8 cellular contexts compared by ENCODE assay signal in genomic region chr9:136372561-136373299, GRCh38. TPM values are rescaled to one million over a fixed set of nuclear protein-coding genes. Genes with fewer than 3 reads are reported as not detected.
A peak's percentile ranks its signal among the peaks of the same experiment; 100 is the strongest.
DNase-seq lines count a peak whose midpoint lies in the region; ATAC-seq and TF ChIP-seq lines count a peak whose summit lies in the region.

No MANE protein-coding gene starts in this region.

- H3K36me3 ChIP-seq in upper lobe of left lung = peaks cover 0 to 7% (median 0%) of the 10 kb centered on the region in 4 donors

- no peaks in the 10 kb centered on the region for H3K27me3 ChIP-seq in upper lobe of left lung

- H3K27ac ChIP-seq in upper lobe of left lung = peak overlapping the region; percentile 1 to 76 (median 64)

- no peaks in the 10 kb centered on the region for H3K9me3 ChIP-seq in upper lobe of left lung

- POLR2A ChIA-PET in GM10248 (lab: Yijun Ruan, JAX) = interaction anchor here (0.6 kb wide), 1 partner anchor 13 kb away, joined by 4 read pairs; no protein-coding TSS in a partner anchor

- CTCF ChIA-PET in GM10248 (lab: Yijun Ruan, JAX) = interaction anchor here (5.4 kb wide), 1 partner anchor 10 kb away, joined by 39 read pairs; the partner anchor contains the start of gene DNLZ

- TF ChIP-seq EP300 in upper lobe of left lung (IDR thresholded peaks at IDR 0.05) = no peak

- DNase-seq in GM10248 (ENCODE audit: extremely low spot score) (peak; percentile 50), NOMO-1 treated with DMSO at 0.1 percent for 48 hours (lab: John Stamatoyannopoulos, UW; ENCODE audit: unreplicated experiment) (peak; percentile 94), cardiac fibroblast (ENCODE audit: low read depth in 2 of 2) (peak; percentile 69 to 80), lung microvascular endothelial cell (ENCODE audit: low read depth in 2 of 2) (peak; percentile 38 to 48), upper lobe of left lung (peak; percentile 87 to 88), cortex of kidney (lab: John Stamatoyannopoulos, UW) (no peak)

- ATAC-seq in upper lobe of left lung (ENCODE audit: low FRiP score in 2 of 2) = peak; percentile 79 to 86
- no peak for ATAC-seq in HG02798 (IDR thresholded peaks at IDR 0.05; ENCODE audit: poor library complexity, unreplicated experiment)
- no peak for ATAC-seq in HG02970 (IDR thresholded peaks at IDR 0.05; ENCODE audit: low FRiP score, unreplicated experiment)

- TF ChIP-seq POLR2A in upper lobe of left lung (IDR thresholded peaks at IDR 0.05) = no peak

- H3K4me1 ChIP-seq in upper lobe of left lung = peaks cover 10 to 19% (median 14%) of the 10 kb centered on the region in 4 donors

- WGBS in upper lobe of left lung, 2 donors = 16 to 20% methylated on average over 12 to 19 of the region's 21 CpGs

- TF ChIP-seq CTCF in GM10248 (IDR thresholded peaks at IDR 0.05; ENCODE audit: control extremely low read depth, extremely low read depth, low read depth, missing control alignments) (peak; percentile 11), cardiac fibroblast (IDR thresholded peaks at IDR 0.05; ENCODE audit: low read depth, low read length) (no peak), upper lobe of left lung (IDR thresholded peaks at IDR 0.05) (peak in 1 of 6 experiments; percentile 17)

- peak overlapping the region in 1 of 2 donors; percentile 0 for H3K4me3 ChIP-seq in cardiac fibroblast (replicated peaks in 1 of 2; ENCODE audit: low read depth in 2 of 2, low read length in 2 of 2)
- H3K4me3 ChIP-seq in upper lobe of left lung = peak overlapping the region in 3 of 4 donors; percentile 25 to 47 (median 35)

RNA-seq across cellular contexts. Expression of gene CARD9, which starts 0.7 kb away (rescaled TPM):
- under 0.01 and 0.44 TPM in 2 replicates for total RNA-seq in lung microvascular endothelial cell
- 10 to 100 TPM in 5 of 6 donors, 1 to 10 TPM in 1; 3.5 to 30.4 (median 16.8) TPM for total RNA-seq in upper lobe of left lung

RNA-seq across cellular contexts. Expression of gene DNLZ, which starts 9.2 kb away (rescaled TPM):
- total RNA-seq in lung microvascular endothelial cell (14.6 and 14.9 TPM in 2 replicates), upper lobe of left lung (10 to 100 TPM in 5 of 6 donors, 1 to 10 TPM in 1; 5.2 to 35.9 (median 19.4) TPM)

RNA-seq across cellular contexts. Expression of gene SNAPC4, which starts 27.2 kb away (rescaled TPM):
- total RNA-seq in lung microvascular endothelial cell (3.0 and 3.7 TPM in 2 replicates), upper lobe of left lung (10 to 100 TPM in 3 of 6 donors, 1 to 10 TPM in 3; 7.8 to 35.6 (median 13.2) TPM)

RNA-seq across cellular contexts. Expression of gene ENTR1, which starts 37.7 kb away (rescaled TPM):
- total RNA-seq in lung microvascular endothelial cell (14.2 and 22.0 TPM in 2 replicates), upper lobe of left lung (100 to 1,000 TPM in 1 of 6 donors, 10 to 100 TPM in 5; 29.6 to 128 (median 40.0) TPM)

RNA-seq across cellular contexts. Expression of gene PMPCA, which starts 37.7 kb away (rescaled TPM):
- total RNA-seq in lung microvascular endothelial cell (30.3 and 30.4 TPM in 2 replicates), upper lobe of left lung (10 to 100 TPM; 30.4 to 48.2 (median 41.0) TPM)

Comparison
In these comparisons a context has a peak if more than half of its experiments do, and no peak if none do; other contexts are left out.
1. ATAC-seq: peak in upper lobe of left lung (2 of 2); none in HG02798 (single experiment) and HG02970 (single experiment).